Comparison of ENCODE assay signal across 2 cellular contexts in the genomic region with DNA sequence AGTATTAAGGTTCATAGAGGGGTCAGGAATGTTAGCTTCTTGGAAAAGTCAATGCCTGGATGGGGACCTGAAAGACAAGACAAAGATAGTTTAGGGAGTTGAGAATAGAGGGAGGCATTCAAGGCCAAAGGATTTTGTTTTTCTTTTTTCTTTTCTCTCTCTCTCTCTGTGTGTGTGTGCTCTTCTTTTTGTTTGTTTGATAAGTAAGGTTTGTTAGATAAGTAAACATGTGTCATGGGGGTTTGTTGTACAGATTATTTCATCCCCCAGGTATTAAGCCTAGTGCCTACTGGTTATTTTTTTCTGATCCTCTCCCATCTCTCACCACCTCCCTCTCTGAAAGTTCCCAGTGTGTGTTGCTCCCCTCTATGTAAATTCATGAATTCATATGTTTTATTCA.
TF ChIP-seq lines count a peak whose summit lies in the region.

No MANE protein-coding gene starts in this region.

TF ChIP-seq in A549, 52 proteins besides CTCF, POLR2A, EP300 and RAD21:
- TF ChIP-seq CEBPB (IDR thresholded peaks at IDR 0.05) (no peak), NFE2L2 (conservative IDR thresholded peaks at IDR 0.05; ENCODE audit: low read length) (no peak), USF2 (IDR thresholded peaks at IDR 0.05) (no peak), KDM1A (IDR thresholded peaks at IDR 0.05; ENCODE audit: low read depth) (no peak), POLR2AphosphoS2 (conservative IDR thresholded peaks at IDR 0.05; ENCODE audit: low read length) (no peak), HOXA7 (CRISPR knock-in tag; IDR thresholded peaks at IDR 0.05) (no peak), RFX5 (IDR thresholded peaks at IDR 0.05) (no peak), RARB (CRISPR knock-in tag; IDR thresholded peaks at IDR 0.05) (no peak), NR3C1 (IDR thresholded peaks at IDR 0.05) (no peak)
- TF ChIP-seq, protein P1, sequence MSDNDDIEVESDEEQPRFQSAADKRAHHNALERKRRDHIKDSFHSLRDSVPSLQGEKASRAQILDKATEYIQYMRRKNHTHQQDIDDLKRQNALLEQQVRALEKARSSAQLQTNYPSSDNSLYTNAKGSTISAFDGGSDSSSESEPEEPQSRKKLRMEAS (IDR thresholded peaks at IDR 0.05): no peak

TF ChIP-seq in IMR-90, 13 proteins besides CTCF, POLR2A, EP300 and RAD21:
- TF ChIP-seq SMC3 (IDR thresholded peaks at IDR 0.05; ENCODE audit: low read depth, low read length) (no peak), RCOR1 (IDR thresholded peaks at IDR 0.05; ENCODE audit: insufficient replicate concordance, low read length) (no peak), BHLHE40 (IDR thresholded peaks at IDR 0.05; ENCODE audit: low read depth, low read length) (no peak), CEBPB (IDR thresholded peaks at IDR 0.05; ENCODE audit: low read depth, low read length) (no peak), RFX5 (IDR thresholded peaks at IDR 0.05; ENCODE audit: low read depth, low read length) (no peak), MAFK (IDR thresholded peaks at IDR 0.05; ENCODE audit: low read depth, low read length) (no peak), NFE2L2 (IDR thresholded peaks at IDR 0.05; ENCODE audit: low read depth, low read length) (no peak), USF2 (IDR thresholded peaks at IDR 0.05; ENCODE audit: low read depth, low read length) (no peak), MAZ (IDR thresholded peaks at IDR 0.05; ENCODE audit: borderline replicate concordance, low read depth, low read length) (no peak), CHD1 (IDR thresholded peaks at IDR 0.05; ENCODE audit: low read depth, low read length) (no peak), FOS (IDR thresholded peaks at IDR 0.05; ENCODE audit: low read depth, low read length) (no peak), ELK1 (IDR thresholded peaks at IDR 0.05; ENCODE audit: borderline replicate concordance, low read depth, low read length) (no peak), MXI1 (IDR thresholded peaks at IDR 0.05; ENCODE audit: borderline replicate concordance, low read depth, low read length) (no peak)
TF ChIP-seq in IMR-90: peak in this region for 0.
